Comparison of ENCODE assay signal across 27 cellular contexts in the genomic region with DNA sequence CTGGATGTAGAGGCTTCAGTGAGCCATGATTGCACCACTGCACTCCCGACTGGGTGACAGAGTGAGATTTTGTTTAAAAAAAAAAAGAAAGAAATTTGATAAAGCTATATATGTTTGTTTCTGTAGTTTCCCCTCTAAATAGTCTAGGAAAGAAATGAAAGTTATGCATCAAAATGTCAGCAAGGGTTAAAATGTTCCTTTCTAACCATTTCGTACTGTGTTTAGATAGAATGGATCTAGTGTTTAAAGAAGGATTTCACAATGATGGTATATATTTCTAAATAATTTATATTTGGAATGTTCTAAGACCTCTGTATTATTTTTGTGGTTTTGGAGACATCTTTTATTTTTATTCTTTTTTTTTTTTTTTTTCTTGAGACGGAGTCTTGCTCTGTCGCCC. TPM values are rescaled to one million over a fixed set of nuclear protein-coding genes. Genes with fewer than 3 reads are reported as not detected.
"Had no signal": no experiment of that assay in that cellular context is flagged by ENCODE, and none has a peak within 500 bp of the region (broad histone marks: within the 10 kb centered on the region; RNA-seq: fewer than 3 reads in every experiment).

No MANE protein-coding gene starts in this region.

- H3K4me3 Mint-ChIP-seq: naive thymus-derived CD4-positive, alpha-beta T cell; natural killer cell treated with Interleukin-12 subunit alpha and Interleukin-12 subunit beta and Interleukin-15 and Interleukin-18, amount 100 ng/mL, for 72 hours; stimulated activated naive B cell treated with anti-CD40 and anti-IgM and Interleukin-4, amounts not matched to agents 10 μg/mL and 1 μg/mL and 100 μg/mL, for 72 hours had no signal

- H3K4me1 ChIP-seq: pancreas, prostate gland, stomach, testis, thyroid gland, upper lobe of right lung had no signal

- H3K27me3 ChIP-seq: pancreas, stomach, testis, thyroid gland, upper lobe of right lung had no signal

- H3K4me1 Mint-ChIP-seq: naive thymus-derived CD4-positive, alpha-beta T cell; stimulated activated naive B cell treated with anti-CD40 and anti-IgM and Interleukin-4, amounts not matched to agents 10 μg/mL and 1 μg/mL and 100 μg/mL, for 72 hours had no signal

- H3K27me3 Mint-ChIP-seq: natural killer cell treated with Interleukin-12 subunit alpha and Interleukin-12 subunit beta and Interleukin-15 and Interleukin-18, amount 100 ng/mL, for 72 hours had no signal

- H3K36me3 ChIP-seq: left ventricle myocardium inferior, pancreas, prostate gland, stomach, thyroid gland, upper lobe of right lung had no signal

- H3K36me3 Mint-ChIP-seq: naive thymus-derived CD4-positive, alpha-beta T cell; natural killer cell treated with Interleukin-12 subunit alpha and Interleukin-12 subunit beta and Interleukin-15 and Interleukin-18, amount 100 ng/mL, for 72 hours; stimulated activated naive B cell treated with anti-CD40 and anti-IgM and Interleukin-4, amounts not matched to agents 10 μg/mL and 1 μg/mL and 100 μg/mL, for 72 hours had no signal

- H3K4me3 ChIP-seq: left ventricle myocardium inferior, lung, mucosa of descending colon, pancreas, prostate gland, skin epidermis, stomach, testis, thyroid gland, upper lobe of right lung had no signal

- DNase-seq: hippocampal formation; kidney; left colon; left ventricle myocardium inferior; midbrain; mucosa of descending colon; naive thymus-derived CD4-positive, alpha-beta T cell; pancreas; posterior cingulate gyrus; retina; right cardiac atrium; stimulated activated CD4-positive, alpha-beta T cell treated with anti-CD3 and anti-CD28 coated beads, Interleukin-12 subunit alpha, Interleukin-12 subunit beta, amount 100 ng/mL, for 4 hours; stimulated activated CD4-positive, alpha-beta T cell treated with anti-CD3 and anti-CD28 coated beads, Interleukin-15, amount 100 ng/mL, for 24 hours; stimulated activated CD4-positive, alpha-beta T cell treated with anti-CD3 and anti-CD28 coated beads, Interleukin-2, amount 100 ng/mL, for 24 hours; stimulated activated CD4-positive, alpha-beta T cell treated with anti-CD3 and anti-CD28 coated beads, Interleukin-4, amount 100 ng/mL, for 1 hour; stimulated activated naive B cell treated with anti-CD40 and anti-IgM and Interleukin-4, amounts not matched to agents 10 μg/mL and 1 μg/mL and 100 μg/mL, for 72 hours; stimulated activated naive CD8-positive, alpha-beta T cell treated with anti-CD3 and anti-CD28 coated beads, Interleukin-15, Interleukin-2, amounts not matched to agents 100 U/mL and 50 U/mL, for 24 hours; stomach; testis; thyroid gland; trophoblast cell; upper lobe of right lung had no signal

- H3K27ac ChIP-seq: left ventricle myocardium inferior, pancreas, prostate gland, skin epidermis, stomach, testis, thyroid gland, upper lobe of right lung had no signal

- ATAC-seq: left colon; mucosa of descending colon; naive thymus-derived CD4-positive, alpha-beta T cell; natural killer cell treated with Interleukin-12 subunit alpha and Interleukin-12 subunit beta and Interleukin-15 and Interleukin-18, amount 100 ng/mL, for 72 hours; pancreas; right cardiac atrium; sciatic nerve; stimulated activated naive B cell treated with anti-CD40 and anti-IgM and Interleukin-4, amounts not matched to agents 10 μg/mL and 1 μg/mL and 100 μg/mL, for 72 hours; stimulated activated naive CD8-positive, alpha-beta T cell treated with anti-CD3 and anti-CD28 coated beads, Interleukin-15, Interleukin-2, amounts not matched to agents 100 U/mL and 50 U/mL, for 24 hours; upper lobe of right lung had no signal

- H3K9me3 ChIP-seq: left ventricle myocardium inferior, mucosa of descending colon, pancreas, prostate gland, stomach, testis, thyroid gland, upper lobe of right lung had no signal

- H3K27ac Mint-ChIP-seq: naive thymus-derived CD4-positive, alpha-beta T cell; natural killer cell treated with Interleukin-12 subunit alpha and Interleukin-12 subunit beta and Interleukin-15 and Interleukin-18, amount 100 ng/mL, for 72 hours; stimulated activated naive B cell treated with anti-CD40 and anti-IgM and Interleukin-4, amounts not matched to agents 10 μg/mL and 1 μg/mL and 100 μg/mL, for 72 hours had no signal

RNA-seq across cellular contexts. Expression of gene TEK, which starts 22.7 kb away (rescaled TPM):
- total RNA-seq: naive thymus-derived CD4-positive, alpha-beta T cell; natural killer cell treated with Interleukin-12 subunit alpha and Interleukin-12 subunit beta and Interleukin-15 and Interleukin-18, amount 100 ng/mL, for 72 hours had no signal
